In the genomic region with DNA sequence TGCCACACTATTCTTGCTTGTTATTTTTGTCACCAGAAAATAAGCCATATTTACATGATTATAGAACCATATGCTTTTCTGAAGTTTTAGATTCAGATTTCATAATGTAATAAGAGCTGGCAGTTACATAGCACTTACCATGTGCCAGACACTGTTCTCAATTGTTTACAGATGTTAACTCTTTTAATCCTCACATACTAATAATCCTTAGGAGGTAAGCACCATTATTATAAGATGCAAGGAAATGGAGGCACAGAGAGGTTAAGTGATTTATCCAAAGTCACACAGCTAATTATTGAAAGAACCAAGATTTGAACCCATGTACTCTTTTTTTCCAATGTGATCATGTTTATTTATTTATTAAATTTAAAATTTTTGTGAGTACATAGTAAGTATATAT, we compare ENCODE assay signal across 28 cellular contexts.
"Had no signal": no experiment of that assay in that cellular context is flagged by ENCODE, and none has a peak within 500 bp of the region (broad histone marks: within the 10 kb centered on the region; RNA-seq: fewer than 3 reads in every experiment).

No MANE protein-coding gene starts in this region.

- H3K27ac ChIP-seq: adrenal gland, KMS-11, SJCRH30, SK-N-MC, WERI-Rb-1 had no signal

- ATAC-seq: activated CD8-positive, alpha-beta T cell treated with anti-CD3 and anti-CD28 coated beads for 36 hours; activated naive CD4-positive, alpha-beta T cell treated with anti-CD3 and anti-CD28 coated beads, Interleukin-2, amount 50 U/mL, for 72 hours; Panc1 had no signal

- H3K9me3 ChIP-seq: adrenal gland, SJCRH30 had no signal

- H3K4me1 ChIP-seq: adrenal gland, SJCRH30 had no signal

- DNase-seq: activated CD4-positive, alpha-beta T cell treated with anti-CD3 and anti-CD28 coated beads for 1 hour; activated CD4-positive, alpha-beta T cell treated with anti-CD3 and anti-CD28 coated beads, Interleukin-2, amount 10 ng/mL, durations not matched to agents 24 days and 14 days; activated CD4-positive, alpha-beta T cell treated with anti-CD3 and anti-CD28 coated beads, Interleukin-2, amount 50 U/mL, for 4 hours; activated CD4-positive, CD25-positive, alpha-beta regulatory T cell; activated CD8-positive, alpha-beta T cell treated with anti-CD3 and anti-CD28 coated beads for 36 hours; activated gamma-delta T cell; activated naive CD4-positive, alpha-beta T cell treated with Interleukin-2 at 50 U/mL for 16 hours; activated T-cell treated with anti-CD3 and anti-CD28 coated beads, Interleukin-2, amount 50 U/mL, for 24 hours; adrenal gland; central memory CD4-positive, alpha-beta T cell; NCI-H1092 treated with DMSO at 0.1 percent for 48 hours; NCI-H1417; NCI-H146; NCI-H187 treated with DMSO at 0.1 percent for 48 hours; NCI-H2081; NCI-H345; NCI-H510A; SHP77; SJCRH30; SW 1271; T-helper 1 cell; T-helper 2 cell; T-helper 9 cell; WERI-Rb-1 had no signal

- H3K4me3 ChIP-seq: adrenal gland, SJCRH30, SK-N-MC had no signal

- H3K36me3 ChIP-seq: adrenal gland, SJCRH30, WERI-Rb-1 had no signal
